18 cellular contexts compared by ENCODE assay signal in the genomic region with DNA sequence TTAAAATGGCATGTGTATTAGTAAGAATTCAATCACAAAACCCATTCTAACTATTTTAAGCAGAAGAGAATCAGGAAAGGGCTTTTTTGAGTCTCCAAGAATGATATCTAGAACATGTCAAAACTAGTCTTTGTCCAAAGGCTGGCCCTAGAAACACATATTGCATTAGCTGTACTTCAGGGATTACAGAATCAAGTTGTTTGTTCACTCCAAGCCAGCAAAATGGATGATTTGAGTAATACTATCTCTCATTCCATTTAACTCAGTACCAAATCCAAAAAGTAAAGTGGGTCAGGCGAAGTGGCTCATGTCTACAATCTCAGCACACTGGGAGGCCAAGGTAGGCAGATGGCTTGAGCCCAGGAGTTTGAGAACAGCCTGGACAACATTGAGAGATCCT.
"Had no signal": no experiment of that assay in that cellular context is flagged by ENCODE, and none has a peak within 500 bp of the region (broad histone marks: within the 10 kb centered on the region; RNA-seq: fewer than 3 reads in every experiment).

No MANE protein-coding gene starts in this region.

- ATAC-seq: activated CD4-positive, CD25-positive, alpha-beta regulatory T cell treated with anti-CD3 and anti-CD28 coated beads, Interleukin-2, amount 50 U/mL, for 24 hours; T-cell had no signal

- H3K4me3 ChIP-seq: adrenal gland, coronary artery, lung, ovary, stomach, testis had no signal

- H3K4me1 ChIP-seq: testis had no signal

- DNase-seq: activated CD4-positive, alpha-beta T cell treated with anti-CD3 and anti-CD28 coated beads, Interleukin-2, amount 50 U/mL, for 1 hour; activated CD8-positive, alpha-beta memory T cell treated with anti-CD3 and anti-CD28 coated beads for 24 hours; activated naive CD4-positive, alpha-beta T cell treated with anti-CD3 and anti-CD28 coated beads, Interleukin-2, amount 10 ng/mL, durations not matched to agents 7 days and 5 days; adrenal gland; central memory CD4-positive, alpha-beta T cell; effector CD4-positive, alpha-beta T cell; hypothalamus; naive B cell; ovary; SK-N-SH; stimulated activated CD4-positive, alpha-beta T cell treated with anti-CD3 and anti-CD28 coated beads, Interleukin-1b, Interleukin-23, amount 100 ng/mL, for 48 hours; stomach; T-cell; T1000; testis had no signal

- H3K27ac ChIP-seq: adrenal gland, coronary artery, ovary, stomach, testis had no signal

- H3K27me3 ChIP-seq: adrenal gland, ovary, stomach, testis had no signal
